ENCODE assay signal across 10 cellular contexts in the genomic region with DNA sequence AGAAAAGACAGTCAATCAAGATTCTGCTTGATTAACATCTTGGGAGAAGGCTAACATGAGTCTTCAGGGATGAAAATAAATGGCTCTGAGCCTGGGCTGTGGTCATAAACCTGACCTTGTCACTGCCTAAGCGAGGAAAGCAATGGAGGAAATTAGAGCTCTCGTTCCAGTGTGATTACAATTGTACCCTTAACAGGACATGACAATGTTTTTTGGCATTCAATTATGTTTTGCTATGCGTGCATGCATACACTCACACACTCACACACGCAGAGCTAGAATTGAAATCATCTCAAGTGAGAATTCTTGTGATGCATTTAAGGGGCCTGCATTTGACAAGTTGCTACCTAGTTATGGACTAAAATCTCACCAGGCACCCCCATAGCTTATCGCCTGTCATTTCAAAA. TPM values are rescaled to one million over a fixed set of nuclear protein-coding genes. Genes with fewer than 3 reads are reported as not detected.
A peak's percentile ranks its signal among the peaks of the same experiment; 100 is the strongest.
DNase-seq lines count a peak whose midpoint lies in the region; ATAC-seq and TF ChIP-seq lines count a peak whose summit lies in the region.
"Had no signal": no experiment of that assay in that cellular context is flagged by ENCODE, and none has a peak within 500 bp of the region (broad histone marks: within the 10 kb centered on the region; RNA-seq: fewer than 3 reads in every experiment).

No MANE protein-coding gene starts in this region.

- POLR2A ChIA-PET in SK-N-SH (lab: Yijun Ruan, JAX), result no interaction called here

- H3K36me3 ChIP-seq in SK-N-SH (replicated peaks in 1 of 2; ENCODE audit: control insufficient read depth in 1 of 2, insufficient read depth in 2 of 2, low read length in 1 of 2), result no peaks in the 10 kb centered on the region

- H3K9me3 Mint-ChIP-seq in stimulated activated effector memory CD8-positive, alpha-beta T cell treated with anti-CD3 and anti-CD28 coated beads, Interleukin-12 subunit alpha, Interleukin-12 subunit beta, amount 100 ng/mL, for 72 hours, result peaks cover 2% of the 10 kb centered on the region
- H3K9me3 Mint-ChIP-seq: T-helper 1 cell treated with Interleukin-12 subunit alpha and Interleukin-12 subunit beta and Interleukin-4 antibody, amounts not matched to agents 30 μg/mL and 1 μg/mL, for 36 hours had no signal

- H3K4me1 ChIP-seq in SK-N-SH (ENCODE audit: control insufficient read depth in 1 of 2, insufficient read depth in 2 of 2, low read depth in 1 of 2, low read length in 1 of 2), result peaks cover 3 to 19% of the 10 kb centered on the region in 2 experiments

- in situ Hi-C loops in astrocyte of the spinal cord (cut with HindIII; ENCODE audit: low sequenced_read_pairs), result no loop called here

- no peaks in the 10 kb centered on the region for H3F3A ChIP-seq in SK-N-SH (replicated peaks; ENCODE audit: insufficient read depth)

- H3K4me3 ChIP-seq in SK-N-SH (ENCODE audit: low read depth in 2 of 2, low read length in 1 of 2) (0 out of 4 replicates have a peak overlapping the region, but pooled peaks of 1 of the 2 experiments have one; percentile 45), astrocyte of the spinal cord (ENCODE audit: low read depth, low read length) (no peak overlapping the region)

- H3K79me2 ChIP-seq in SK-N-SH (ENCODE audit: insufficient read depth), result no peaks in the 10 kb centered on the region

- no peak overlapping the region for H2AFZ ChIP-seq in SK-N-SH (ENCODE audit: low read depth)

- H3K27ac Mint-ChIP-seq in stimulated activated effector memory CD8-positive, alpha-beta T cell treated with anti-CD3 and anti-CD28 coated beads, Interleukin-12 subunit alpha, Interleukin-12 subunit beta, amount 100 ng/mL, for 72 hours, result no peak overlapping the region
- H3K27ac Mint-ChIP-seq: T-helper 1 cell treated with Interleukin-12 subunit alpha and Interleukin-12 subunit beta and Interleukin-4 antibody, amounts not matched to agents 30 μg/mL and 1 μg/mL, for 36 hours had no signal

- no peaks in the 10 kb centered on the region for H3K9me2 ChIP-seq in SK-N-SH

- no peak overlapping the region for H3K9ac ChIP-seq in SK-N-SH

- H3K27me3 ChIP-seq in SK-N-SH (ENCODE audit: insufficient read depth), result no peaks in the 10 kb centered on the region

- TF ChIP-seq CTCF in SK-N-SH (IDR thresholded peaks at IDR 0.05) (no peak), astrocyte of the spinal cord (IDR thresholded peaks at IDR 0.05; ENCODE audit: low read depth, low read length) (no peak)

- TF ChIP-seq EP300 in SK-N-SH (IDR thresholded peaks at IDR 0.05; ENCODE audit: borderline replicate concordance in 1 of 2, low read depth in 1 of 2, low read length in 1 of 2), result no peak

- CTCF ChIA-PET in SK-N-SH (lab: Yijun Ruan, JAX), result interaction anchor here (1.2 to 2.2 kb wide), 2 partner anchors 9 to 86 kb away, joined by 3 to 6 read pairs; no protein-coding TSS in a partner anchor

- DNase-seq in SK-N-SH (no peak), astrocyte of the spinal cord (ENCODE audit: low read depth, low spot score) (peak; percentile 45), DMS 273 (lab: John Stamatoyannopoulos, UW; ENCODE audit: unreplicated experiment) (no peak), amygdala (lab: John Stamatoyannopoulos, UW) (no peak), iPS-NIHi7 (ENCODE audit: extremely low spot score) (no peak)
- peak in 1 of 2 donors; percentile 25 for DNase-seq in stimulated activated effector memory CD8-positive, alpha-beta T cell treated with anti-CD3 and anti-CD28 coated beads, Interleukin-12 subunit alpha, Interleukin-12 subunit beta, amount 100 ng/mL, for 72 hours (ENCODE audit: low spot score in 2 of 2)
- DNase-seq: mammary epithelial cell had no signal

- ATAC-seq in SK-N-SH treated with all-trans-retinoic acid at 6 μM for 48 hours, result no peak
- ATAC-seq in HG02981 (IDR thresholded peaks at IDR 0.05; ENCODE audit: unreplicated experiment), result peak; percentile 3
- peak; percentile 79 for ATAC-seq in stimulated activated effector memory CD8-positive, alpha-beta T cell treated with anti-CD3 and anti-CD28 coated beads, Interleukin-12 subunit alpha, Interleukin-12 subunit beta, amount 100 ng/mL, for 72 hours

- no peaks in the 10 kb centered on the region for H3K9me3 ChIP-seq in SK-N-SH

- 87% methylated on average over 5 of the region's 5 CpGs for WGBS in SK-N-SH (ENCODE audit: low lambda C conversion rate)

- H3K27ac ChIP-seq in SK-N-SH (ENCODE audit: low read depth in 2 of 2, low read length in 1 of 2), result no peak overlapping the region

- no peaks in the 10 kb centered on the region for H3K36me3 Mint-ChIP-seq in stimulated activated effector memory CD8-positive, alpha-beta T cell treated with anti-CD3 and anti-CD28 coated beads, Interleukin-12 subunit alpha, Interleukin-12 subunit beta, amount 100 ng/mL, for 72 hours

- H3K4me3 Mint-ChIP-seq in stimulated activated effector memory CD8-positive, alpha-beta T cell treated with anti-CD3 and anti-CD28 coated beads, Interleukin-12 subunit alpha, Interleukin-12 subunit beta, amount 100 ng/mL, for 72 hours, result no peak overlapping the region
- H3K4me3 Mint-ChIP-seq: T-helper 1 cell treated with Interleukin-12 subunit alpha and Interleukin-12 subunit beta and Interleukin-4 antibody, amounts not matched to agents 30 μg/mL and 1 μg/mL, for 36 hours had no signal

- H3K4me1 Mint-ChIP-seq in stimulated activated effector memory CD8-positive, alpha-beta T cell treated with anti-CD3 and anti-CD28 coated beads, Interleukin-12 subunit alpha, Interleukin-12 subunit beta, amount 100 ng/mL, for 72 hours, result peaks cover 17% of the 10 kb centered on the region

- peak overlapping the region; percentile 68; the same call in 1 of the 2 replicates for H3K4me2 ChIP-seq in SK-N-SH

- TF ChIP-seq RAD21 in SK-N-SH (IDR thresholded peaks at IDR 0.05; ENCODE audit: low read length), result no peak

- no peaks in the 10 kb centered on the region for H4K20me1 ChIP-seq in SK-N-SH (ENCODE audit: insufficient read depth)

TF ChIP-seq in SK-N-SH, 30 proteins besides CTCF, POLR2A, EP300 and RAD21 (continues in another document):
- TF ChIP-seq GABPA (IDR thresholded peaks at IDR 0.05; ENCODE audit: low read depth), result no peak
- no peak for TF ChIP-seq SMC3 (IDR thresholded peaks at IDR 0.05; ENCODE audit: low read depth, low read length)
- no peak for TF ChIP-seq ELF1 (IDR thresholded peaks at IDR 0.05)
- no peak for TF ChIP-seq SIN3A (IDR thresholded peaks at IDR 0.05; ENCODE audit: borderline replicate concordance, low read depth, low read length)
- TF ChIP-seq, protein P1, sequence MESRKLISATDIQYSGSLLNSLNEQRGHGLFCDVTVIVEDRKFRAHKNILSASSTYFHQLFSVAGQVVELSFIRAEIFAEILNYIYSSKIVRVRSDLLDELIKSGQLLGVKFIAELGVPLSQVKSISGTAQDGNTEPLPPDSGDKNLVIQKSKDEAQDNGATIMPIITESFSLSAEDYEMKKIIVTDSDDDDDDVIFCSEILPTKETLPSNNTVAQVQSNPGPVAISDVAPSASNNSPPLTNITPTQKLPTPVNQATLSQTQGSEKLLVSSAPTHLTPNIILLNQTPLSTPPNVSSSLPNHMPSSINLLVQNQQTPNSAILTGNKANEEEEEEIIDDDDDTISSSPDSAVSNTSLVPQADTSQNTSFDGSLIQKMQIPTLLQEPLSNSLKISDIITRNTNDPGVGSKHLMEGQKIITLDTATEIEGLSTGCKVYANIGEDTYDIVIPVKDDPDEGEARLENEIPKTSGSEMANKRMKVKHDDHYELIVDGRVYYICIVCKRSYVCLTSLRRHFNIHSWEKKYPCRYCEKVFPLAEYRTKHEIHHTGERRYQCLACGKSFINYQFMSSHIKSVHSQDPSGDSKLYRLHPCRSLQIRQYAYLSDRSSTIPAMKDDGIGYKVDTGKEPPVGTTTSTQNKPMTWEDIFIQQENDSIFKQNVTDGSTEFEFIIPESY (IDR thresholded peaks at IDR 0.05; ENCODE audit: borderline replicate concordance, low read depth), result no peak
- TF ChIP-seq, protein P2, sequence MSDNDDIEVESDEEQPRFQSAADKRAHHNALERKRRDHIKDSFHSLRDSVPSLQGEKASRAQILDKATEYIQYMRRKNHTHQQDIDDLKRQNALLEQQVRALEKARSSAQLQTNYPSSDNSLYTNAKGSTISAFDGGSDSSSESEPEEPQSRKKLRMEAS (IDR thresholded peaks at IDR 0.05; ENCODE audit: low read depth), result no peak

TF ChIP-seq in SK-N-SH treated with all-trans-retinoic acid at 6 μM for 48 hours, 23 proteins besides CTCF, POLR2A, EP300 and RAD21 (continues in another document):
- TF ChIP-seq GLIS3 (CRISPR knock-in tag; IDR thresholded peaks at IDR 0.05), result no peak
- TF ChIP-seq BACH2 (CRISPR knock-in tag; IDR thresholded peaks at IDR 0.05; ENCODE audit: borderline replicate concordance), result no peak
- no peak for TF ChIP-seq ARNTL (CRISPR knock-in tag; IDR thresholded peaks at IDR 0.05; ENCODE audit: borderline replicate concordance, low read depth)
- TF ChIP-seq SNAI2 (CRISPR knock-in tag; IDR thresholded peaks at IDR 0.05), result no peak
- TF ChIP-seq ZC3H10 (CRISPR knock-in tag; IDR thresholded peaks at IDR 0.05), result no peak
- TF ChIP-seq PPARA (CRISPR knock-in tag; IDR thresholded peaks at IDR 0.05; ENCODE audit: borderline replicate concordance), result no peak
- no peak for TF ChIP-seq ISL1 (CRISPR knock-in tag; IDR thresholded peaks at IDR 0.05)
- TF ChIP-seq, protein P3, sequence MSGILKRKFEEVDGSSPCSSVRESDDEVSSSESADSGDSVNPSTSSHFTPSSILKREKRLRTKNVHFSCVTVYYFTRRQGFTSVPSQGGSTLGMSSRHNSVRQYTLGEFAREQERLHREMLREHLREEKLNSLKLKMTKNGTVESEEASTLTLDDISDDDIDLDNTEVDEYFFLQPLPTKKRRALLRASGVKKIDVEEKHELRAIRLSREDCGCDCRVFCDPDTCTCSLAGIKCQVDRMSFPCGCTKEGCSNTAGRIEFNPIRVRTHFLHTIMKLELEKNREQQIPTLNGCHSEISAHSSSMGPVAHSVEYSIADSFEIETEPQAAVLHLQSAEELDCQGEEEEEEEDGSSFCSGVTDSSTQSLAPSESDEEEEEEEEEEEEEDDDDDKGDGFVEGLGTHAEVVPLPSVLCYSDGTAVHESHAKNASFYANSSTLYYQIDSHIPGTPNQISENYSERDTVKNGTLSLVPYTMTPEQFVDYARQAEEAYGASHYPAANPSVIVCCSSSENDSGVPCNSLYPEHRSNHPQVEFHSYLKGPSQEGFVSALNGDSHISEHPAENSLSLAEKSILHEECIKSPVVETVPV (CRISPR knock-in tag; IDR thresholded peaks at IDR 0.05), result no peak
- no peak for TF ChIP-seq ZNF8 (CRISPR knock-in tag; IDR thresholded peaks at IDR 0.05)
- no peak for TF ChIP-seq ZNF70 (CRISPR knock-in tag; IDR thresholded peaks at IDR 0.05)
- TF ChIP-seq ZNF565 (CRISPR knock-in tag; conservative IDR thresholded peaks at IDR 0.05; ENCODE audit: low read depth), result no peak
- TF ChIP-seq OSR1 (CRISPR knock-in tag; IDR thresholded peaks at IDR 0.05), result no peak
- TF ChIP-seq TCF4 (CRISPR knock-in tag; IDR thresholded peaks at IDR 0.05; ENCODE audit: borderline replicate concordance), result no peak
- no peak for TF ChIP-seq ZFP30 (CRISPR knock-in tag; IDR thresholded peaks at IDR 0.05)

RNA-seq across cellular contexts. Expression of a gene that starts 24.1 kb away (rescaled TPM):
- not detected in 2 replicates for polyA plus RNA-seq in SK-N-SH (2012; rRNA removed)
- polyA plus RNA-seq in SK-N-SH (2012; cell fraction: cytosol; rRNA removed), result not detected in 2 replicates
- polyA plus RNA-seq in SK-N-SH (2012; cell fraction: nucleus; rRNA removed), result not detected in 2 replicates
- polyA plus RNA-seq: mammary epithelial cell had no signal

RNA-seq across cellular contexts. Expression of a gene that starts 34.4 kb away (rescaled TPM):
- polyA plus RNA-seq in SK-N-SH (2012; rRNA removed), result not detected in 2 replicates
- polyA plus RNA-seq in SK-N-SH (2012; cell fraction: cytosol; rRNA removed), result not detected in 2 replicates
- not detected in 2 replicates for polyA plus RNA-seq in SK-N-SH (2012; cell fraction: nucleus; rRNA removed)
- polyA plus RNA-seq: mammary epithelial cell had no signal
